In genomic region chr15:69340243-69340991, GRCh38 we compare ENCODE assay signal across 14 cellular contexts. TPM values are rescaled to one million over a fixed set of nuclear protein-coding genes. Genes with fewer than 3 reads are reported as not detected.
"Had no signal": no experiment of that assay in that cellular context is flagged by ENCODE, and none has a peak within 500 bp of the region (broad histone marks: within the 10 kb centered on the region; RNA-seq: fewer than 3 reads in every experiment).

No MANE protein-coding gene starts in this region.

- H3K27me3 Mint-ChIP-seq: activated CD4-positive, alpha-beta memory T cell treated with anti-CD3 and anti-CD28 coated beads for 36 hours had no signal

- H3K4me1 ChIP-seq: stomach, uterus had no signal

- H3K36me3 ChIP-seq: heart left ventricle, ovary, stomach, uterus had no signal

- H3K27ac Mint-ChIP-seq: activated CD4-positive, alpha-beta memory T cell treated with anti-CD3 and anti-CD28 coated beads for 36 hours; activated naive CD8-positive, alpha-beta T cell treated with anti-CD3 and anti-CD28 coated beads, Interleukin-2, amount 10 ng/mL, durations not matched to agents 7 days and 5 days had no signal

- H3K36me3 Mint-ChIP-seq: activated CD4-positive, alpha-beta memory T cell treated with anti-CD3 and anti-CD28 coated beads for 36 hours; activated naive CD8-positive, alpha-beta T cell treated with anti-CD3 and anti-CD28 coated beads, Interleukin-2, amount 10 ng/mL, durations not matched to agents 7 days and 5 days had no signal

- ATAC-seq: activated CD4-positive, CD25-positive, alpha-beta regulatory T cell treated with anti-CD3 and anti-CD28 coated beads, Interleukin-2, amount 50 U/mL, for 24 hours; heart left ventricle; left ventricle myocardium superior had no signal

- H3K4me1 Mint-ChIP-seq: activated naive CD8-positive, alpha-beta T cell treated with anti-CD3 and anti-CD28 coated beads, Interleukin-2, amount 10 ng/mL, durations not matched to agents 7 days and 5 days had no signal

- H3K9me3 ChIP-seq: ovary, uterus had no signal

- H3K9me3 Mint-ChIP-seq: activated CD4-positive, alpha-beta memory T cell treated with anti-CD3 and anti-CD28 coated beads for 36 hours had no signal

- H3K4me3 Mint-ChIP-seq: activated CD4-positive, alpha-beta memory T cell treated with anti-CD3 and anti-CD28 coated beads for 36 hours; activated naive CD8-positive, alpha-beta T cell treated with anti-CD3 and anti-CD28 coated beads, Interleukin-2, amount 10 ng/mL, durations not matched to agents 7 days and 5 days had no signal

- H3K27me3 ChIP-seq: dorsolateral prefrontal cortex, heart left ventricle, ovary, stomach, uterus had no signal

- H3K4me3 ChIP-seq: dorsolateral prefrontal cortex, heart left ventricle, ovary, stomach, uterus had no signal

- DNase-seq: activated CD4-positive, alpha-beta memory T cell treated with anti-CD3 and anti-CD28 coated beads for 36 hours; activated gamma-delta T cell treated with Interleukin-2 at 50 U/mL for 16 hours; activated naive CD8-positive, alpha-beta T cell treated with anti-CD3 and anti-CD28 coated beads, Interleukin-2, amount 10 ng/mL, durations not matched to agents 7 days and 5 days; activated T-cell treated with anti-CD3 and anti-CD28 coated beads, Interleukin-2, amount 50 U/mL, for 48 hours; anterior cingulate cortex; dorsolateral prefrontal cortex; foreskin melanocyte; heart left ventricle; left ventricle myocardium superior; ovary; stimulated activated CD4-positive, alpha-beta T cell treated with anti-CD3 and anti-CD28 coated beads, Interleukin-4, amount 100 ng/mL, for 24 hours; stomach; uterus had no signal

- H3K27ac ChIP-seq: dorsolateral prefrontal cortex, heart left ventricle, ovary, stomach, uterus had no signal

RNA-seq across cellular contexts. Expression of gene PAQR5, which starts 41.7 kb away (rescaled TPM):
- total RNA-seq: activated naive CD8-positive, alpha-beta T cell treated with anti-CD3 and anti-CD28 coated beads, Interleukin-2, amount 10 ng/mL, durations not matched to agents 7 days and 5 days had no signal
